In genomic region chr13:28532226-28533048, GRCh38 we compare ENCODE assay signal across 8 cellular contexts. TPM values are rescaled to one million over a fixed set of nuclear protein-coding genes. Genes with fewer than 3 reads are reported as not detected.
DNase-seq lines count a peak whose midpoint lies in the region; ATAC-seq, FAIRE-seq and TF ChIP-seq lines count a peak whose summit lies in the region.

No MANE protein-coding gene starts in this region.

- H3K9me3 ChIP-seq in right lobe of liver (no peaks in the 10 kb centered on the region), thymus (ENCODE audit: control insufficient read depth) (peaks cover 1% of the 10 kb centered on the region)

- ATAC-seq in right lobe of liver: peak; percentile 70 to 82 (median 77)
- no peak for ATAC-seq in GM21825 (IDR thresholded peaks at IDR 0.05; ENCODE audit: unreplicated experiment)

- DNase-seq in AG08396 (ENCODE audit: low spot score) (peak; percentile 52), HFF-Myc (ENCODE audit: extremely low read depth, low read depth) (no peak), bronchial epithelial cell (ENCODE audit: low read depth) (no peak), right lobe of liver (peak; percentile 55 to 76 (median 66)), T1000 (lab: John Stamatoyannopoulos, UW) (no peak)
- no peak for DNase-seq in activated CD4-positive, CD25-positive, alpha-beta regulatory T cell treated with anti-CD3 and anti-CD28 coated beads, Interleukin-2, amount 50 U/mL, for 72 hours

- H3K27me3 ChIP-seq in bronchial epithelial cell (ENCODE audit: control insufficient read depth, insufficient read depth, low read length): peaks cover 15% of the 10 kb centered on the region
- H3K27me3 ChIP-seq in right lobe of liver: peaks cover 0 to 4% of the 10 kb centered on the region in 2 donors
- H3K27me3 ChIP-seq in thymus (ENCODE audit: control insufficient read depth, insufficient read depth): peaks cover 46% of the 10 kb centered on the region

- peaks cover 0 to 4% (median 0%) of the 10 kb centered on the region in 4 donors for H3K4me1 ChIP-seq in right lobe of liver
- H3K4me1 ChIP-seq in thymus (ENCODE audit: control insufficient read depth, insufficient read depth, low read length): no peaks in the 10 kb centered on the region

- intact Hi-C loops in right lobe of liver (cut with DNase I): no loop called here

- no peak for FAIRE-seq in bronchial epithelial cell (lab: Jason Lieb, UNC)

- WGBS in right lobe of liver (ENCODE audit: insufficient coverage, low coverage, low lambda C conversion rate, missing lambda C conversion rate): 1% methylated on average over 29 of the region's 105 CpGs
- 1% methylated on average over 105 of the region's 105 CpGs for WGBS in thymus

- H3K4me3 ChIP-seq in HFF-Myc (replicated peaks; ENCODE audit: low read depth, low read length): peak overlapping the region; percentile 58
- peak overlapping the region; percentile 14 for H3K4me3 ChIP-seq in bronchial epithelial cell (ENCODE audit: low read depth, low read length)
- peak overlapping the region in 2 of 3 donors; percentile 8 to 31 for H3K4me3 ChIP-seq in right lobe of liver
- peak overlapping the region; percentile 39 for H3K4me3 ChIP-seq in thymus (ENCODE audit: low read length)

- H3K27ac ChIP-seq in right lobe of liver: peak overlapping the region in 1 of 3 donors; percentile 56
- H3K27ac ChIP-seq in thymus (ENCODE audit: low read depth): peak overlapping the region; percentile 21

- H3K36me3 ChIP-seq in bronchial epithelial cell (ENCODE audit: control insufficient read depth, insufficient read depth, low read length) (no peaks in the 10 kb centered on the region), right lobe of liver (no peaks in the 10 kb centered on the region), thymus (ENCODE audit: control insufficient read depth, insufficient read depth) (no peaks in the 10 kb centered on the region)

- TF ChIP-seq CTCF in HFF-Myc (IDR thresholded peaks at IDR 0.05; ENCODE audit: low read depth, low read length, missing control alignments) (no peak), bronchial epithelial cell (IDR thresholded peaks at IDR 0.05; ENCODE audit: insufficient read depth, low read length, severe bottlenecking) (no peak), right lobe of liver (IDR thresholded peaks at IDR 0.05) (no peak)

- TF ChIP-seq POLR2A in right lobe of liver (IDR thresholded peaks at IDR 0.05): no peak

RNA-seq across cellular contexts. Expression of gene FLT1, which starts 37.5 kb away (rescaled TPM):
- total RNA-seq in bronchial epithelial cell (under 0.01 TPM in 1 of 2 replicates, not detected in the other), right lobe of liver (10 to 100 TPM; 10.6 to 66.4 (median 20.5) TPM)
- 5.5 TPM for polyA plus RNA-seq in thymus

Comparison
In these comparisons a context has a peak if more than half of its experiments do, and no peak if none do; other contexts are left out.
1. DNase-seq: peak in AG08396 (single experiment) and right lobe of liver (3 of 3); none in HFF-Myc (single experiment), bronchial epithelial cell (single experiment), activated CD4-positive, CD25-positive, alpha-beta regulatory T cell treated with anti-CD3 and anti-CD28 coated beads, Interleukin-2, amount 50 U/mL, for 72 hours (single experiment) and T1000 (single experiment).
2. RNA of gene FLT1, which starts 37.5 kb away (total RNA-seq): 10.6 to 66.4 TPM in right lobe of liver; under 0.01 TPM in bronchial epithelial cell; every median in the first group is over 10 times any median in the second.
3. Peak in every context shown above with its lines, with median percentiles within 50 percentile points of each other: H3K4me3 ChIP-seq.